In the genomic region with DNA sequence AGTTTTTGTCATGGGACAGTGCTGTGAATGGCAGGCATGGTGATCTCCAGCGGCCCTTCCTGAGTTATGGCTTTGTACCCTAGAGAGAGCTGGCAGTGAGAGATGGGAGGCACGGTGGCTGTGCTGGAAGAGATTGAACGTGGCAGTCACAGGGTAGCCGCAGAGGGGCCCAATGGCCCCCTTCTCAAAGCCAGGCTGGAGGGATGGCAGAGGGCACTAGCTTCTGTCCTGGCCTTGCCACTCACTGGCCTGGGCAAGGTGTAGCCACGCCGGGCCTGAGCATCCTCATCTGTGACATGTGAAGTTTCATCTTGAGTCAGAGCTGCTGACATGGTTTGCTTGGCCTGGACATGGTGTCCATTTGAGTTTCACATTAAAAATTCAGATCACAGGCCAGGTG, we compare ENCODE assay signal across 1 cellular context.
TF ChIP-seq lines count a peak whose summit lies in the region.

No MANE protein-coding gene starts in this region.

TF ChIP-seq in GM12878, 131 proteins besides CTCF, POLR2A, EP300 and RAD21:
- TF ChIP-seq RFX5 (IDR thresholded peaks at IDR 0.05; ENCODE audit: low read depth, low read length) (no peak), SREBF2 (IDR thresholded peaks at IDR 0.05; ENCODE audit: low read length) (no peak), PRDM15 (CRISPR knock-in tag; IDR thresholded peaks at IDR 0.05) (no peak), ZNF217 (IDR thresholded peaks at IDR 0.05) (no peak), TBL1XR1 (IDR thresholded peaks at IDR 0.05; ENCODE audit: low read depth, low read length) (no peak), NFYA (IDR thresholded peaks at IDR 0.05; ENCODE audit: borderline replicate concordance, low read depth, low read length) (no peak)
- TF ChIP-seq, protein P1, sequence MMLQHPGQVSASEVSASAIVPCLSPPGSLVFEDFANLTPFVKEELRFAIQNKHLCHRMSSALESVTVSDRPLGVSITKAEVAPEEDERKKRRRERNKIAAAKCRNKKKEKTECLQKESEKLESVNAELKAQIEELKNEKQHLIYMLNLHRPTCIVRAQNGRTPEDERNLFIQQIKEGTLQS (IDR thresholded peaks at IDR 0.05; ENCODE audit: borderline replicate concordance, extremely low read depth, low read depth, low read length) = no peak
